ENCODE assay signal across 19 cellular contexts in the genomic region with DNA sequence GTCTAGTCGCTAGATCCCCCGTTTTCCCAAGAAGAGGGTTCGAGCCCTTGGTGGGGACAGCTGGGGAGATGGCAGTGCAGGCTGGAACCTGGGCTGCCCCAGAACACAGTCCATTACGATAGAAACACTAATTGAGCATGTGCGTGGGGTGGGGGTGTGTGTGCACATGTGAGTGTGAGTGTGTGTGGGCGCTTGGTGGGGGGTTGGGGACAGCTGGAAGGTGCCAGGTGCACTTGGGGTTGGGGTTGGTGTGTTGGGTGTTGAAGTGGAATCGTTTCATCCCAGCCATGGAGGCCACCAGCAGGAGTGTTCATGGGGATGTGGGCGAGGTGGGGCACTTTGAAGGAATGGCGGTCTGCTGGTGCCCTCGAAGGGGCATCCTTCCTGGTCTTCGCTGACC. TPM values are rescaled to one million over a fixed set of nuclear protein-coding genes. Genes with fewer than 3 reads are reported as not detected.
DNase-seq lines count a peak whose midpoint lies in the region; ATAC-seq, FAIRE-seq and TF ChIP-seq lines count a peak whose summit lies in the region.
"Had no signal": no experiment of that assay in that cellular context is flagged by ENCODE, and none has a peak within 500 bp of the region (broad histone marks: within the 10 kb centered on the region; RNA-seq: fewer than 3 reads in every experiment).

No MANE protein-coding gene starts in this region.

- TF ChIP-seq POLR2A in K562 (conservative IDR thresholded peaks at IDR 0.05), result no peak

- H3K4me3 ChIP-seq in mammary epithelial cell (replicated peaks in 1 of 3; ENCODE audit: insufficient read depth in 1 of 3, low read depth in 2 of 3, low read length in 3 of 3), result no peak overlapping the region
- H3K4me3 ChIP-seq in K562, result no peak overlapping the region
- H3K4me3 ChIP-seq in neuronal stem cell (ENCODE audit: low read length in 2 of 2), result no peak overlapping the region
- H3K4me3 ChIP-seq: BLaER1 treated with 17β-estradiol and CSF1 and Interleukin-3, amounts not matched to agents 10 nM and 100 nM; HAP-1 had no signal

- no peak for FAIRE-seq in K562 (lab: Jason Lieb, UNC)
- FAIRE-seq: H1, HepG2 had no signal

- peaks cover 7% of the 10 kb centered on the region for H3K9me3 Mint-ChIP-seq in MCF 10A (ENCODE audit: unreplicated experiment)
- no peaks in the 10 kb centered on the region for H3K9me3 Mint-ChIP-seq in activated naive CD4-positive, alpha-beta T cell treated with anti-CD3 and anti-CD28 coated beads for 36 hours
- H3K9me3 Mint-ChIP-seq in stimulated activated effector memory CD8-positive, alpha-beta T cell treated with anti-CD3 and anti-CD28 coated beads, Interleukin-12 subunit alpha, Interleukin-12 subunit beta, amount 100 ng/mL, for 72 hours, result peaks cover 2% of the 10 kb centered on the region
- H3K9me3 Mint-ChIP-seq: CD8-positive, alpha-beta T cell; HFFc6 had no signal

- BruUV-seq in mammary epithelial cell (replicated peaks; lab: Mats Ljungman, UMichigan), result TSS peak; percentile 21
- BruUV-seq in MCF 10A (replicated peaks; lab: Mats Ljungman, UMichigan), result no TSS peak
- no TSS peak for BruUV-seq in K562 (replicated peaks; lab: Mats Ljungman, UMichigan)

- H3K9me1 ChIP-seq in K562 (ENCODE audit: control insufficient read depth, insufficient read depth, low read length), result no peaks in the 10 kb centered on the region

- no peak overlapping the region for H3K4me3 Mint-ChIP-seq in MCF 10A (ENCODE audit: unreplicated experiment)
- H3K4me3 Mint-ChIP-seq in activated naive CD4-positive, alpha-beta T cell treated with anti-CD3 and anti-CD28 coated beads for 36 hours, result no peak overlapping the region
- no peak overlapping the region for H3K4me3 Mint-ChIP-seq in stimulated activated effector memory CD8-positive, alpha-beta T cell treated with anti-CD3 and anti-CD28 coated beads, Interleukin-12 subunit alpha, Interleukin-12 subunit beta, amount 100 ng/mL, for 72 hours
- H3K4me3 Mint-ChIP-seq: B cell; CD8-positive, alpha-beta T cell; HFFc6 had no signal

- H3K14ac ChIP-seq in neuronal stem cell (ENCODE audit: low read length), result no peak overlapping the region

- no peak overlapping the region for H2AK5ac ChIP-seq in neuronal stem cell (ENCODE audit: low read depth, low read length)

- no peaks in the 10 kb centered on the region for H3K27me3 ChIP-seq in mammary epithelial cell (ENCODE audit: insufficient read depth, low read length)
- H3K27me3 ChIP-seq in K562 (ENCODE audit: control insufficient read depth in 2 of 2, insufficient read depth in 2 of 2, low read length in 2 of 2), result no peaks in the 10 kb centered on the region
- no peaks in the 10 kb centered on the region for H3K27me3 ChIP-seq in neuronal stem cell (ENCODE audit: control insufficient read depth in 3 of 3, insufficient read depth in 3 of 3, low read depth in 1 of 3, low read length in 3 of 3)

- H3K9me3 ChIP-seq in mammary epithelial cell (replicated peaks; ENCODE audit: insufficient read depth, low read length), result no peaks in the 10 kb centered on the region
- no peaks in the 10 kb centered on the region for H3K9me3 ChIP-seq in K562 (replicated peaks; ENCODE audit: control insufficient read depth, insufficient read depth, low read depth, low read length)
- peaks cover 4% of the 10 kb centered on the region in 2 donors for H3K9me3 ChIP-seq in neuronal stem cell (replicated peaks in 1 of 2; ENCODE audit: control insufficient read depth in 2 of 2, insufficient read depth in 1 of 2, low read depth in 1 of 2, low read length in 2 of 2)
- H3K9me3 ChIP-seq: HAP-1 had no signal

- H2BK5ac ChIP-seq in neuronal stem cell (ENCODE audit: low read length), result peak overlapping the region; percentile 53

- H2AFZ ChIP-seq in mammary epithelial cell (ENCODE audit: low read depth, low read length) (no peak overlapping the region), K562 (ENCODE audit: low read depth, low read length) (no peak overlapping the region), neuronal stem cell (ENCODE audit: low read length) (no peak overlapping the region)

- no peak overlapping the region for H3K23ac ChIP-seq in neuronal stem cell (ENCODE audit: low read depth, low read length, poor library complexity)

- H3K9ac ChIP-seq in mammary epithelial cell (ENCODE audit: insufficient read depth, low read length) (no peak overlapping the region), K562 (ENCODE audit: insufficient read depth in 1 of 2, low read depth in 2 of 2, low read length in 2 of 2) (no peak overlapping the region), neuronal stem cell (ENCODE audit: low read depth, low read length, poor library complexity) (no peak overlapping the region)
- H3K9ac ChIP-seq: BLaER1 treated with 17β-estradiol and CSF1 and Interleukin-3, amounts not matched to agents 10 nM and 100 nM had no signal

- peaks cover 2% of the 10 kb centered on the region for H3K79me1 ChIP-seq in neuronal stem cell (ENCODE audit: low read depth, low read length)

- no peak overlapping the region for H2BK12ac ChIP-seq in neuronal stem cell (ENCODE audit: low read length)

- H3K4me1 ChIP-seq in mammary epithelial cell (ENCODE audit: insufficient read depth, low read length) (peaks cover 7% of the 10 kb centered on the region), K562 (replicated peaks in 1 of 2; ENCODE audit: control insufficient read depth in 2 of 2, insufficient read depth in 2 of 2, low read length in 2 of 2) (peaks cover 5 to 24% of the 10 kb centered on the region in 2 experiments), neuronal stem cell (ENCODE audit: control insufficient read depth in 2 of 2, insufficient read depth in 1 of 2, low read depth in 1 of 2, low read length in 2 of 2) (peaks cover 13 to 25% of the 10 kb centered on the region in 2 donors)
- H3K4me1 ChIP-seq: HAP-1 had no signal

- DNase-seq in mammary epithelial cell, result no peak
- DNase-seq in MCF 10A (ENCODE audit: unreplicated experiment), result no peak
- no peak for DNase-seq in K562 (ENCODE audit: extremely low read depth in 1 of 4, low spot score in 3 of 4)
- no peak for DNase-seq in neuronal stem cell (ENCODE audit: low spot score)
- DNase-seq in activated naive CD4-positive, alpha-beta T cell treated with anti-CD3 and anti-CD28 coated beads for 36 hours, result no peak
- DNase-seq in hippocampal formation (lab: John Stamatoyannopoulos, UW), result no peak
- DNase-seq in stimulated activated effector memory CD8-positive, alpha-beta T cell treated with anti-CD3 and anti-CD28 coated beads, Interleukin-12 subunit alpha, Interleukin-12 subunit beta, amount 100 ng/mL, for 72 hours (ENCODE audit: low spot score in 2 of 2), result no peak
- DNase-seq in retina, result no peak
- DNase-seq: Calu3; CD8-positive, alpha-beta T cell; DMS79 treated with DMSO at 0.1 percent for 48 hours; GF-D8; HFFc6 had no signal

- intact Hi-C loops in mammary epithelial cell (cut with micrococcal nuclease) (no loop called here), MCF 10A (cut with micrococcal nuclease) (no loop called here), K562 (cut with micrococcal nuclease) (no loop called here)
- intact Hi-C loops in activated naive CD4-positive, alpha-beta T cell treated with anti-CD3 and anti-CD28 coated beads for 36 hours (cut with micrococcal nuclease), result no loop called here

- no peaks in the 10 kb centered on the region for H3K27me3 Mint-ChIP-seq in MCF 10A (ENCODE audit: insufficient read depth, unreplicated experiment)
- H3K27me3 Mint-ChIP-seq in activated naive CD4-positive, alpha-beta T cell treated with anti-CD3 and anti-CD28 coated beads for 36 hours (ENCODE audit: low read depth), result peaks cover 6% of the 10 kb centered on the region
- H3K27me3 Mint-ChIP-seq: B cell had no signal

- peaks cover 54% of the 10 kb centered on the region for H3K36me3 Mint-ChIP-seq in MCF 10A (ENCODE audit: insufficient read depth, unreplicated experiment)
- H3K36me3 Mint-ChIP-seq in activated naive CD4-positive, alpha-beta T cell treated with anti-CD3 and anti-CD28 coated beads for 36 hours (ENCODE audit: low read depth), result peaks cover 5% of the 10 kb centered on the region
- H3K36me3 Mint-ChIP-seq in stimulated activated effector memory CD8-positive, alpha-beta T cell treated with anti-CD3 and anti-CD28 coated beads, Interleukin-12 subunit alpha, Interleukin-12 subunit beta, amount 100 ng/mL, for 72 hours, result peaks cover 64% of the 10 kb centered on the region

- no peak overlapping the region for H3K18ac ChIP-seq in neuronal stem cell (ENCODE audit: low read length)

- H3K4me2 ChIP-seq in mammary epithelial cell (ENCODE audit: insufficient read depth, low read depth, low read length) (no peak overlapping the region), K562 (ENCODE audit: insufficient read depth, low read length) (no peak overlapping the region), neuronal stem cell (ENCODE audit: insufficient read depth, low read length, poor library complexity, severe bottlenecking) (no peak overlapping the region)
- H3K4me2 ChIP-seq: BLaER1 treated with 17β-estradiol and CSF1 and Interleukin-3, amounts not matched to agents 10 nM and 100 nM had no signal

- H2BK15ac ChIP-seq in neuronal stem cell (ENCODE audit: low read length), result no peak overlapping the region

- in situ Hi-C loops in mammary epithelial cell (cut with MboI; ENCODE audit: low sequenced_read_pairs in 2 of 2), result no loop called here
- in situ Hi-C loops in K562 (cut with MboI), result no loop called here

- H4K91ac ChIP-seq in neuronal stem cell (ENCODE audit: low read depth, low read length, poor library complexity), result no peak overlapping the region

- no peak overlapping the region for H3K27ac ChIP-seq in mammary epithelial cell (ENCODE audit: insufficient read depth, low read depth, low read length)
- no peak overlapping the region for H3K27ac ChIP-seq in K562 (ENCODE audit: extremely low read depth, low read depth, low read length)
- no peak overlapping the region for H3K27ac ChIP-seq in neuronal stem cell (replicated peaks; ENCODE audit: low read length)
- H3K27ac ChIP-seq: 22Rv1; BLaER1 treated with 17β-estradiol and CSF1 and Interleukin-3, amounts not matched to agents 10 nM and 100 nM had no signal

- dilution Hi-C loops in mammary epithelial cell (cut with HindIII; ENCODE audit: low sequenced_read_pairs), result no loop called here

- no peak overlapping the region for H4K8ac ChIP-seq in neuronal stem cell (ENCODE audit: low read depth, low read length)

- TF ChIP-seq EP300 in K562 (IDR thresholded peaks at IDR 0.05; ENCODE audit: low read length), result no peak

- no peaks in the 10 kb centered on the region for H3K36me3 ChIP-seq in mammary epithelial cell (ENCODE audit: insufficient read depth, low read length)
- peaks cover 26% of the 10 kb centered on the region; the same call in 2 of the 3 replicates for H3K36me3 ChIP-seq in K562 (ENCODE audit: control insufficient read depth, insufficient read depth, low read length)
- peaks cover 46 to 57% of the 10 kb centered on the region in 2 donors for H3K36me3 ChIP-seq in neuronal stem cell (replicated peaks in 1 of 2; ENCODE audit: control insufficient read depth in 2 of 2, insufficient read depth in 2 of 2, low read length in 2 of 2)

- TF ChIP-seq RAD21 in K562 (CRISPR knock-in tag; conservative IDR thresholded peaks at IDR 0.05 in 1 of 2, IDR thresholded peaks at IDR 0.05 in 1 of 2), result no peak

- POLR2A ChIA-PET in MCF 10A (lab: Yijun Ruan, JAX) (interaction anchor here (0.9 kb wide), 1 partner anchor 11 kb away, joined by 3 read pairs; no protein-coding TSS in a partner anchor), K562 (lab: Yijun Ruan, JAX) (interaction anchor here (0.6 kb wide), 2 partner anchors 12 to 288 kb away, joined by 3 read pairs; no protein-coding TSS in a partner anchor)

- H4K20me1 ChIP-seq in mammary epithelial cell (ENCODE audit: insufficient read depth, low read length) (no peaks in the 10 kb centered on the region), K562 (replicated peaks; ENCODE audit: control insufficient read depth, insufficient read depth, low read length) (no peaks in the 10 kb centered on the region)

- H3K79me2 ChIP-seq in mammary epithelial cell (ENCODE audit: insufficient read depth, low read length), result no peaks in the 10 kb centered on the region
- H3K79me2 ChIP-seq in K562 (ENCODE audit: control insufficient read depth, insufficient read depth, low read length), result no peaks in the 10 kb centered on the region

- no peak overlapping the region for H3K27ac Mint-ChIP-seq in MCF 10A (ENCODE audit: low read depth, unreplicated experiment)
- H3K27ac Mint-ChIP-seq in activated naive CD4-positive, alpha-beta T cell treated with anti-CD3 and anti-CD28 coated beads for 36 hours, result no peak overlapping the region
- H3K27ac Mint-ChIP-seq in stimulated activated effector memory CD8-positive, alpha-beta T cell treated with anti-CD3 and anti-CD28 coated beads, Interleukin-12 subunit alpha, Interleukin-12 subunit beta, amount 100 ng/mL, for 72 hours, result no peak overlapping the region
- H3K27ac Mint-ChIP-seq: B cell; CD8-positive, alpha-beta T cell; HFFc6 had no signal

- no peak for TF ChIP-seq CTCF in mammary epithelial cell (conservative IDR thresholded peaks at IDR 0.05 in 1 of 2, IDR thresholded peaks at IDR 0.05 in 1 of 2; ENCODE audit: extremely low read depth in 1 of 2, insufficient read depth in 1 of 2, low read depth in 1 of 2, low read length in 2 of 2)
- no peak for TF ChIP-seq CTCF in MCF 10A (IDR thresholded peaks at IDR 0.05; ENCODE audit: unreplicated experiment)
- TF ChIP-seq CTCF in K562 (IDR thresholded peaks at IDR 0.05 in 2 of 3, conservative IDR thresholded peaks at IDR 0.05 in 1 of 3; ENCODE audit: insufficient read depth in 2 of 3, low read depth in 1 of 3, low read length in 3 of 3), result no peak

- H2BK120ac ChIP-seq in neuronal stem cell (ENCODE audit: low read depth, low read length), result no peak overlapping the region

- ATAC-seq in K562, result no peak
- ATAC-seq in stimulated activated effector memory CD8-positive, alpha-beta T cell treated with anti-CD3 and anti-CD28 coated beads, Interleukin-12 subunit alpha, Interleukin-12 subunit beta, amount 100 ng/mL, for 72 hours, result no peak
- ATAC-seq: CD8-positive, alpha-beta T cell; HepG2 had no signal

- no peak overlapping the region for H3K4ac ChIP-seq in neuronal stem cell (ENCODE audit: low read length)

- CTCF ChIA-PET in mammary epithelial cell (lab: Charles Lee; ENCODE audit: low non-redundant PET) (no interaction called here), MCF 10A (lab: Yijun Ruan, JAX) (interaction anchor here (0.5 to 3.6 kb wide), 5 partner anchors 9 to 244 kb away, joined by 3 to 25 read pairs (median 5); no protein-coding TSS in a partner anchor), K562 (lab: Yijun Ruan, JAX; ENCODE audit: low intra/inter-chr PET ratio) (no interaction called here)
- CTCF ChIA-PET in activated naive CD4-positive, alpha-beta T cell treated with anti-CD3 and anti-CD28 coated beads for 36 hours (lab: Charles Lee), result interaction anchor here (1.5 to 2.1 kb wide), 3 partner anchors 11 to 145 kb away, joined by 4 to 10 read pairs (median 4); no protein-coding TSS in a partner anchor

- H3K4me1 Mint-ChIP-seq in MCF 10A (ENCODE audit: insufficient read depth, unreplicated experiment), result no peaks in the 10 kb centered on the region
- no peaks in the 10 kb centered on the region for H3K4me1 Mint-ChIP-seq in activated naive CD4-positive, alpha-beta T cell treated with anti-CD3 and anti-CD28 coated beads for 36 hours (ENCODE audit: low read depth)
- H3K4me1 Mint-ChIP-seq in stimulated activated effector memory CD8-positive, alpha-beta T cell treated with anti-CD3 and anti-CD28 coated beads, Interleukin-12 subunit alpha, Interleukin-12 subunit beta, amount 100 ng/mL, for 72 hours, result peaks cover 13% of the 10 kb centered on the region

- WGBS in mammary epithelial cell (ENCODE audit: low coverage, missing lambda C conversion rate), result 97% methylated on average over 6 of the region's 11 CpGs
- 89% methylated on average over 8 of the region's 11 CpGs for WGBS in K562 (ENCODE audit: insufficient coverage, low coverage, missing lambda C conversion rate)
- no CpG with 5 or more reads among the region's 11 CpGs for WGBS in neuronal stem cell (ENCODE audit: extremely low coverage in 2 of 2, insufficient read length in 2 of 2, insufficient replicate concordance in 1 of 2), 2 donors

RNA-seq across cellular contexts. Expression of gene NPAS1, which starts 18.1 kb away (rescaled TPM):
- total RNA-seq in mammary epithelial cell (under 1 TPM; 0.67 to 0.71 TPM), MCF 10A (2022) (0.44 and 0.68 TPM in 2 replicates), K562 (2014; rRNA removed) (1.2 and 2.0 TPM in 2 replicates), K562 (2014; rRNA removed; fragmentation: Illumina TruSeq; extraction: Trizol) (0.13 and 0.58 TPM in 2 replicates), K562 (2015; rRNA removed; fragmentation: Illumina TruSeq; extraction: Trizol) (2.5 and 2.9 TPM in 2 replicates), K562 (2021) (5.2 and 5.3 TPM in 2 replicates)
- polyA plus RNA-seq in mammary epithelial cell (0.39 TPM), K562 (2011; rRNA removed) (1.6 and 2.4 TPM in 2 replicates), K562 (2014; fragmentation: Illumina TruSeq; extraction: Trizol) (1.2 and 3.2 TPM in 2 replicates), K562 (2014; fragmentation: Nextera tagmentation; extraction: Ambion mirVana) (not detected), K562 (2014; rRNA removed) (3.0 and 4.6 TPM in 2 replicates)
- polyA minus RNA-seq in mammary epithelial cell, result not detected
- 1.2 and 8.1 TPM in 2 replicates for total RNA-seq in K562 (2011; cell fraction: chromatin; rRNA removed; ENCODE audit: low replicate concordance)
- total RNA-seq in K562 (2011; cell fraction: nucleolus; rRNA removed), result 4.9 and 6.5 TPM in 2 replicates
- total RNA-seq in K562 (2011; cell fraction: nucleoplasm; rRNA removed), result 2.3 and 3.4 TPM in 2 replicates
- polyA plus RNA-seq in K562 (2011; cell fraction: cytosol; rRNA removed), result 3.2 and 9.4 TPM in 2 replicates
- 6.0 and 12.1 TPM in 2 replicates for polyA plus RNA-seq in K562 (2011; cell fraction: nucleus; rRNA removed)
- polyA plus RNA-seq in K562 (2012), result 6.3 and 16.7 TPM in 2 replicates
- polyA minus RNA-seq in K562 (2011; rRNA and poly(A)+ RNA removed), result 0.39 and 0.77 TPM in 2 replicates
- polyA minus RNA-seq in K562 (2011; cell fraction: cytosol; rRNA and poly(A)+ RNA removed), result 2.5 and 3.5 TPM in 2 replicates
- 2.0 and 2.9 TPM in 2 replicates for polyA minus RNA-seq in K562 (2011; cell fraction: nucleus; rRNA and poly(A)+ RNA removed)
- polyA plus RNA-seq in neuronal stem cell (2013, experiment 1 of 2), result 4.9 TPM
- 4.7 TPM for polyA plus RNA-seq in neuronal stem cell (2013, experiment 2 of 2)
- under 1 TPM in 1 of 2 experiments, not detected in 1; 0.21 TPM for total RNA-seq in activated naive CD4-positive, alpha-beta T cell treated with anti-CD3 and anti-CD28 coated beads for 36 hours

RNA-seq across cellular contexts. Expression of gene TMEM160, which starts 46.8 kb away (rescaled TPM):
- total RNA-seq in mammary epithelial cell (10 to 100 TPM; 11.7 to 32.1 TPM), MCF 10A (2022) (15.3 and 22.0 TPM in 2 replicates), K562 (2014; rRNA removed) (95.2 and 166 TPM in 2 replicates), K562 (2014; rRNA removed; fragmentation: Illumina TruSeq; extraction: Trizol) (0.64 and 2.4 TPM in 2 replicates), K562 (2015; rRNA removed; fragmentation: Illumina TruSeq; extraction: Trizol) (2.4 and 4.4 TPM in 2 replicates), K562 (2021) (77.6 and 79.5 TPM in 2 replicates)
- polyA plus RNA-seq in mammary epithelial cell (23.0 TPM), K562 (2011; rRNA removed) (8.7 and 14.0 TPM in 2 replicates), K562 (2014; fragmentation: Illumina TruSeq; extraction: Trizol) (1.4 TPM in 1 of 2 replicates, not detected in the other), K562 (2014; fragmentation: Nextera tagmentation; extraction: Ambion mirVana) (under 1 TPM; 0.10 to 0.25 TPM), K562 (2014; rRNA removed) (85.9 and 90.7 TPM in 2 replicates)
- not detected for polyA minus RNA-seq in mammary epithelial cell
- 1.5 and 6.1 TPM in 2 replicates for total RNA-seq in K562 (2011; cell fraction: chromatin; rRNA removed; ENCODE audit: low replicate concordance)
- total RNA-seq in K562 (2011; cell fraction: nucleolus; rRNA removed), result 30.7 and 31.5 TPM in 2 replicates
- total RNA-seq in K562 (2011; cell fraction: nucleoplasm; rRNA removed), result 10.5 and 11.2 TPM in 2 replicates
- 44.0 and 160 TPM in 2 replicates for polyA plus RNA-seq in K562 (2011; cell fraction: cytosol; rRNA removed)
- 12.9 and 22.9 TPM in 2 replicates for polyA plus RNA-seq in K562 (2011; cell fraction: nucleus; rRNA removed)
- polyA plus RNA-seq in K562 (2012), result 30.2 and 35.3 TPM in 2 replicates
- 0.69 and 0.74 TPM in 2 replicates for polyA minus RNA-seq in K562 (2011; rRNA and poly(A)+ RNA removed)
- polyA minus RNA-seq in K562 (2011; cell fraction: cytosol; rRNA and poly(A)+ RNA removed), result 9.9 and 19.5 TPM in 2 replicates
- polyA minus RNA-seq in K562 (2011; cell fraction: nucleus; rRNA and poly(A)+ RNA removed), result 7.0 and 7.9 TPM in 2 replicates
- polyA plus RNA-seq in neuronal stem cell (2013, experiment 1 of 2), result 49.2 TPM
- polyA plus RNA-seq in neuronal stem cell (2013, experiment 2 of 2), result 45.0 TPM
- total RNA-seq in activated naive CD4-positive, alpha-beta T cell treated with anti-CD3 and anti-CD28 coated beads for 36 hours, result 10 to 100 TPM; 54.8 to 56.6 TPM

Comparison
In these comparisons a context has a peak if more than half of its experiments do, and no peak if none do; other contexts are left out.
1. CTCF ChIA-PET loops: an anchor here in MCF 10A (0.5 to 3.6 kb wide) and activated naive CD4-positive, alpha-beta T cell treated with anti-CD3 and anti-CD28 coated beads for 36 hours (1.5 to 2.1 kb wide); none called in mammary epithelial cell and K562.